8 cellular contexts compared by ENCODE assay signal in genomic region chr1:2189459-2190425, GRCh38. TPM values are rescaled to one million over a fixed set of nuclear protein-coding genes. Genes with fewer than 3 reads are reported as not detected.
A peak's percentile ranks its signal among the peaks of the same experiment; 100 is the strongest.
DNase-seq lines count a peak whose midpoint lies in the region; ATAC-seq and TF ChIP-seq lines count a peak whose summit lies in the region.

No MANE protein-coding gene starts in this region.

- H3K9me2 ChIP-seq in hepatocyte (replicated peaks; ENCODE audit: insufficient read depth): no peaks in the 10 kb centered on the region

- H3K79me2 ChIP-seq in hepatocyte: peaks cover 44% of the 10 kb centered on the region

- H3K9me3 ChIP-seq in hepatocyte (ENCODE audit: low read depth) (no peaks in the 10 kb centered on the region), aorta (ENCODE audit: control insufficient read depth, low read length) (no peaks in the 10 kb centered on the region)

- intact Hi-C loops in aorta (cut with DNase I): loop anchor here (5.0 to 10.0 kb wide), 4 partner anchors 338 to 455 kb away; partner anchors contain the start of genes PANK4 (in 1 of the 2) and PRXL2B (in 1 of the 2)

- no peaks in the 10 kb centered on the region for H4K20me1 ChIP-seq in hepatocyte (ENCODE audit: insufficient read depth, poor library complexity, severe bottlenecking)

- no peak for TF ChIP-seq CTCF in astrocyte of the spinal cord (IDR thresholded peaks at IDR 0.05; ENCODE audit: low read depth, low read length)
- no peak for TF ChIP-seq CTCF in hepatocyte (IDR thresholded peaks at IDR 0.05; ENCODE audit: poor library complexity)

- H3K27ac ChIP-seq in hepatocyte (peak overlapping the region; percentile 99), aorta (ENCODE audit: low read depth in 1 of 2, low read length in 2 of 2) (peak overlapping the region; percentile 47 to 64)

- H2AFZ ChIP-seq in hepatocyte: no peak overlapping the region

- H3K27me3 ChIP-seq in hepatocyte (no peaks in the 10 kb centered on the region), aorta (ENCODE audit: control insufficient read depth in 1 of 2, insufficient read depth in 2 of 2, low read length in 1 of 2) (no peaks in the 10 kb centered on the region)

- peak overlapping the region; percentile 84 for H3K4me2 ChIP-seq in hepatocyte

- no peaks in the 10 kb centered on the region for H3K36me3 ChIP-seq in hepatocyte (replicated peaks; ENCODE audit: insufficient read depth, low read depth)
- no peaks in the 10 kb centered on the region for H3K36me3 ChIP-seq in aorta (ENCODE audit: control insufficient read depth in 1 of 2, insufficient read depth in 2 of 2, low read length in 1 of 2)

- H3K4me3 ChIP-seq in astrocyte of the spinal cord (ENCODE audit: low read depth, low read length) (peak overlapping the region; percentile 45), hepatocyte (peak overlapping the region; percentile 33), aorta (ENCODE audit: low read length in 2 of 2) (peak overlapping the region; percentile 13 to 47)

- H3K4me1 ChIP-seq in hepatocyte (ENCODE audit: insufficient read depth): peaks cover 42% of the 10 kb centered on the region
- no peaks in the 10 kb centered on the region for H3K4me1 ChIP-seq in aorta (ENCODE audit: control insufficient read depth in 1 of 2, insufficient read depth in 2 of 2, low read length in 2 of 2)

- 17% methylated on average over 64 of the region's 65 CpGs for WGBS in hepatocyte (ENCODE audit: low lambda C conversion rate, missing lambda C conversion rate)
- 2 to 5% methylated on average over 65 of the region's 65 CpGs for WGBS in aorta, 2 donors

- DNase-seq in Caki2 (ENCODE audit: low read depth) (peak; percentile 84), H4 (ENCODE audit: low spot score) (peak; percentile 88), NCI-H1694 treated with DMSO at 0.1 percent for 48 hours (lab: John Stamatoyannopoulos, UW) (peak; percentile 70), T1000 (lab: John Stamatoyannopoulos, UW) (peak; percentile 90), astrocyte of the spinal cord (ENCODE audit: low read depth, low spot score) (peak; percentile 96), hepatocyte (ENCODE audit: low spot score) (peak; percentile 98), renal cortical epithelial cell (ENCODE audit: low read depth) (peak; percentile 90), aorta (peak; percentile 94 to 96)

- in situ Hi-C loops in Caki2 (cut with HindIII; ENCODE audit: low pct_unique_long_range_greater_than_20kb, low sequenced_read_pairs) (loop anchor here (10.0 kb wide), 1 partner anchor 205 kb away; the partner anchor contains the start of genes MORN1 and RER1), astrocyte of the spinal cord (cut with HindIII; ENCODE audit: low sequenced_read_pairs) (loop anchor here (10.0 kb wide), 1 partner anchor 185 kb away; no protein-coding TSS in a partner anchor)

- peak; percentile 95 for ATAC-seq in aorta (ENCODE audit: low FRiP score)

RNA-seq across cellular contexts. Expression of gene FAAP20, which starts 4.8 kb away (rescaled TPM):
- total RNA-seq in Caki2 (2014; rRNA removed; shearing (Covaris generic); ENCODE audit: low replicate concordance): 130 and 184 TPM in 2 replicates
- total RNA-seq in H4 (2014; rRNA removed; shearing (Covaris generic)): 24.5 and 28.5 TPM in 2 replicates
- total RNA-seq in hepatocyte (24.9 and 36.6 TPM in 2 replicates), renal cortical epithelial cell (12.0 and 23.4 TPM in 2 replicates), aorta (10 to 100 TPM; 49.0 to 59.9 TPM)
- polyA plus RNA-seq in hepatocyte (117 and 135 TPM in 2 replicates), aorta (100 to 1,000 TPM in 1 of 2 donors, 10 to 100 TPM in 1; 61.2 to 124 TPM)

RNA-seq across cellular contexts. Expression of gene SKI, which starts 38.4 kb away (rescaled TPM):
- 4.8 and 5.6 TPM in 2 replicates for total RNA-seq in Caki2 (2014; rRNA removed; shearing (Covaris generic); ENCODE audit: low replicate concordance)
- total RNA-seq in H4 (2014; rRNA removed; shearing (Covaris generic)): 3.3 and 172 TPM in 2 replicates
- total RNA-seq in hepatocyte (17.1 and 21.9 TPM in 2 replicates), renal cortical epithelial cell (9.0 and 34.8 TPM in 2 replicates), aorta (100 to 1,000 TPM; 114 to 129 TPM)
- polyA plus RNA-seq in hepatocyte (5.1 and 6.9 TPM in 2 replicates), aorta (10 to 100 TPM; 20.7 to 34.7 TPM)

Comparison
In these comparisons a context has a peak if more than half of its experiments do, and no peak if none do; other contexts are left out.
1. Peak in every context shown above with its lines: DNase-seq, ATAC-seq, H3K4me3 ChIP-seq and H3K27ac ChIP-seq.